In the genomic region with DNA sequence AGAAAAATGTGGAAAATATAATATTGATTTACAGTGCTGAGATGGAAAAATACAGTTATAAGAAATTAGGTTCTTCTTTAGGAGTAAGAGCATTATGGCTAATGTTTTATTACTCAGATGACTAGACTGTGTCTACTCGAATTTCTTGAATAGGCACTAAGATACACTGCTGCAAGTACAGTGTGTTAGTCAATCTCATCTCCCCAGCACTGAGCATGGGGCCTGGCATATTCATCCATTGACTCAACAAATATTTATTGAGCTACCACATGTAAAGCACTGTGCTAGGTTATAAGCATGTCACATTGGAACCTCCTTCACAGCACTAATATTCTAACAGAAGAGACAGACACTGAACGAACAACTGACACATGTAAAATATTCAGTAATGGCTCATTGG, we compare ENCODE assay signal across 7 cellular contexts.
"Had no signal": no experiment of that assay in that cellular context is flagged by ENCODE, and none has a peak within 500 bp of the region (broad histone marks: within the 10 kb centered on the region; RNA-seq: fewer than 3 reads in every experiment).

No MANE protein-coding gene starts in this region.

- H3K4me3 ChIP-seq: GM23248, K562 had no signal

- FAIRE-seq: HepG2, K562 had no signal

- H3K4me1 Mint-ChIP-seq: H9 had no signal

- H3K27ac Mint-ChIP-seq: H9 had no signal

- DNase-seq: GM23248, GOT3, H9, KG1 had no signal

- H3K27ac ChIP-seq: GM23248, HL-60 had no signal

- H3K4me3 Mint-ChIP-seq: H9 had no signal

- ATAC-seq: HepG2, K562 had no signal
